Comparison of ENCODE assay signal across 17 cellular contexts in genomic region chr10:93457511-93457910, GRCh38. TPM values are rescaled to one million over a fixed set of nuclear protein-coding genes. Genes with fewer than 3 reads are reported as not detected.
DNase-seq lines count a peak whose midpoint lies in the region; ATAC-seq and TF ChIP-seq lines count a peak whose summit lies in the region.
"Had no signal": no experiment of that assay in that cellular context is flagged by ENCODE, and none has a peak within 500 bp of the region (broad histone marks: within the 10 kb centered on the region; RNA-seq: fewer than 3 reads in every experiment).

No MANE protein-coding gene starts in this region.

- TF ChIP-seq EP300 in esophagus muscularis mucosa (IDR thresholded peaks at IDR 0.05): no peak

- no peaks in the 10 kb centered on the region for H3K27me3 Mint-ChIP-seq in progenitor cell of endocrine pancreas
- peaks cover 0 to 4% (median 0%) of the 10 kb centered on the region in 3 donors for H3K27me3 Mint-ChIP-seq in CD14-positive monocyte (ENCODE audit: low read depth in 3 of 3)
- H3K27me3 Mint-ChIP-seq: activated T-helper 17 cell treated with anti-CD3 and anti-CD28 coated beads, Interleukin-2, amount 50 U/mL, for 72 hours had no signal

- TF ChIP-seq POLR2A in esophagus muscularis mucosa (IDR thresholded peaks at IDR 0.05; ENCODE audit: low read depth): no peak
- TF ChIP-seq POLR2A in vagina (IDR thresholded peaks at IDR 0.05): no peak

- WGBS in esophagus muscularis mucosa: 89% methylated on average over 8 of the region's 8 CpGs

- intact Hi-C loops in esophagus muscularis mucosa (cut with DNase I) (no loop called here), vagina (cut with DNase I) (no loop called here), CD14-positive monocyte (cut with micrococcal nuclease) (no loop called here)

- H3K4me3 Mint-ChIP-seq in progenitor cell of endocrine pancreas (ENCODE audit: low read depth): no peak overlapping the region
- no peak overlapping the region for H3K4me3 Mint-ChIP-seq in CD14-positive monocyte
- H3K4me3 Mint-ChIP-seq: activated T-helper 17 cell treated with anti-CD3 and anti-CD28 coated beads, Interleukin-2, amount 50 U/mL, for 72 hours had no signal

- H3K27ac ChIP-seq in RWPE2 (ENCODE audit: poor library complexity, severe bottlenecking) (peak overlapping the region; percentile 98), esophagus muscularis mucosa (replicated peaks in 1 of 4) (peak overlapping the region; percentile 87 to 96 (median 91)), vagina (peak overlapping the region; percentile 94)
- H3K27ac ChIP-seq: KMS-11, SK-N-MC had no signal

- H3K27me3 ChIP-seq in RWPE2 (ENCODE audit: insufficient read depth, poor library complexity, severe bottlenecking): no peaks in the 10 kb centered on the region
- no peaks in the 10 kb centered on the region for H3K27me3 ChIP-seq in esophagus muscularis mucosa
- H3K27me3 ChIP-seq in vagina: no peaks in the 10 kb centered on the region
- H3K27me3 ChIP-seq: BE2C had no signal

- H3K4me1 ChIP-seq in RWPE2 (ENCODE audit: insufficient read depth, poor library complexity, severe bottlenecking): peaks cover 32% of the 10 kb centered on the region
- peaks cover 22 to 64% (median 61%) of the 10 kb centered on the region in 4 donors for H3K4me1 ChIP-seq in esophagus muscularis mucosa
- peaks cover 67% of the 10 kb centered on the region for H3K4me1 ChIP-seq in vagina
- H3K4me1 ChIP-seq: BE2C had no signal

- H3K36me3 Mint-ChIP-seq in progenitor cell of endocrine pancreas (ENCODE audit: insufficient read depth) (peaks cover 5% of the 10 kb centered on the region), CD14-positive monocyte (peaks cover 57 to 70% of the 10 kb centered on the region in 2 donors)

- DNase-seq in RWPE2 (ENCODE audit: low spot score) (no peak), esophagus muscularis mucosa (ENCODE audit: extremely low spot score) (no peak), progenitor cell of endocrine pancreas (ENCODE audit: low spot score, unreplicated experiment) (no peak), vagina (ENCODE audit: extremely low spot score in 2 of 2) (no peak), SIG-M5 treated with dmso at 0.1 percent for 504 hours (lab: John Stamatoyannopoulos, UW; ENCODE audit: unreplicated experiment) (no peak), CD14-positive monocyte (ENCODE audit: low spot score) (no peak), NCI-H1092 treated with DMSO at 0.1 percent for 48 hours (lab: John Stamatoyannopoulos, UW) (no peak)
- DNase-seq: activated CD4-positive, alpha-beta T cell treated with anti-CD3 and anti-CD28 coated beads for 1 hour; BE2C; hippocampal formation; NCI-H1105; NCI-H526; retina; stimulated activated naive CD4-positive, alpha-beta T cell treated with Interleukin-2 at 50 U/mL for 16 hours had no signal

- peaks cover 32% of the 10 kb centered on the region for H3K4me1 Mint-ChIP-seq in progenitor cell of endocrine pancreas (ENCODE audit: low read depth)
- H3K4me1 Mint-ChIP-seq in CD14-positive monocyte: peaks cover 30% of the 10 kb centered on the region

- H3K36me3 ChIP-seq in RWPE2 (ENCODE audit: low read depth) (peaks cover 84% of the 10 kb centered on the region), esophagus muscularis mucosa (peaks cover 5 to 29% (median 14%) of the 10 kb centered on the region in 4 donors), vagina (peaks cover 0 to 19% of the 10 kb centered on the region in 2 donors)
- H3K36me3 ChIP-seq: BE2C had no signal

- H3K4me3 ChIP-seq in RWPE2 (ENCODE audit: severe bottlenecking) (no peak overlapping the region), esophagus muscularis mucosa (no peak overlapping the region), vagina (no peak overlapping the region)
- H3K4me3 ChIP-seq: SK-N-MC had no signal

- peak overlapping the region; percentile 89 for H3K27ac Mint-ChIP-seq in progenitor cell of endocrine pancreas
- no peak overlapping the region for H3K27ac Mint-ChIP-seq in CD14-positive monocyte

- TF ChIP-seq CTCF in RWPE2 (IDR thresholded peaks at IDR 0.05; ENCODE audit: poor library complexity, severe bottlenecking) (no peak), esophagus muscularis mucosa (IDR thresholded peaks at IDR 0.05) (no peak), progenitor cell of endocrine pancreas (IDR thresholded peaks at IDR 0.05; ENCODE audit: unreplicated experiment) (no peak), vagina (IDR thresholded peaks at IDR 0.05) (no peak), CD14-positive monocyte (IDR thresholded peaks at IDR 0.05) (no peak)

- no peak for ATAC-seq in RWPE2 (ENCODE audit: low read depth)
- ATAC-seq: activated T-helper 17 cell treated with anti-CD3 and anti-CD28 coated beads, Interleukin-2, amount 50 U/mL, for 72 hours had no signal

- H3K9me3 ChIP-seq in RWPE2 (ENCODE audit: severe bottlenecking): no peaks in the 10 kb centered on the region
- no peaks in the 10 kb centered on the region for H3K9me3 ChIP-seq in esophagus muscularis mucosa
- no peaks in the 10 kb centered on the region for H3K9me3 ChIP-seq in vagina
- H3K9me3 ChIP-seq: BE2C had no signal

- no peaks in the 10 kb centered on the region for H3K9me3 Mint-ChIP-seq in progenitor cell of endocrine pancreas (ENCODE audit: low read depth)
- H3K9me3 Mint-ChIP-seq in CD14-positive monocyte: no peaks in the 10 kb centered on the region
- H3K9me3 Mint-ChIP-seq: activated T-helper 17 cell treated with anti-CD3 and anti-CD28 coated beads, Interleukin-2, amount 50 U/mL, for 72 hours had no signal

RNA-seq across cellular contexts. Expression of gene MYOF, which starts 24.6 kb away (rescaled TPM):
- total RNA-seq in esophagus muscularis mucosa (100 to 1,000 TPM in 2 of 4 donors, 10 to 100 TPM in 2; 71.2 to 120 (median 97.3) TPM), progenitor cell of endocrine pancreas (25.5 and 35.2 TPM in 2 replicates), vagina (107 TPM)
- polyA plus RNA-seq in CD14-positive monocyte: 10 to 100 TPM in 1 of 2 donors, 1 to 10 TPM in 1; 9.7 to 14.5 TPM

RNA-seq across cellular contexts. Expression of gene CEP55, which starts 38.9 kb away (rescaled TPM):
- total RNA-seq in esophagus muscularis mucosa (under 1 TPM in 3 of 4 donors, not detected in 1; 0.19 to 0.80 (median 0.50) TPM), progenitor cell of endocrine pancreas (9.1 and 10.5 TPM in 2 replicates), vagina (3.2 TPM)
- polyA plus RNA-seq in CD14-positive monocyte: under 1 TPM in 1 of 2 donors, not detected in 1; 0.26 TPM
